Comparison of ENCODE assay signal across 27 cellular contexts in the genomic region with DNA sequence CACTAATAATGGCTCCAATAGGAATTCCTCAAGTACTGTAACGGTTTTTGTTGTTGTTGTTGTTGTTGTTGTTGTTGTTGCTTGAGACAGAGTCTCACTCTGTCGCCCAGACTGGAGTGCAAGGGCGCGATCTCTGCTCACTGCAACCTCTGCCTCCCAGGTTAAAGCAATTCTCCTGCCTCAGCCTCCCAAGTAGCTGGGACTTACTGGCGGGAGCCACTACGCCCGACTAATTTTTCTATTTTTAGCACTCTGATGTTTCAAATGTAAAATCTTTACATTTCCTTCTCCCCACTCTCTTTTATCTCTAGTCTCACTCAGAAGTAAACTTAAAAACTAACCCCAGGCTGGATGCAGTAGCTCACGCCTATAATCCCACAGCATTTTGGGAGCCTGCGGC.
"Had no signal": no experiment of that assay in that cellular context is flagged by ENCODE, and none has a peak within 500 bp of the region (broad histone marks: within the 10 kb centered on the region; RNA-seq: fewer than 3 reads in every experiment).

No MANE protein-coding gene starts in this region.

- H3K27me3 Mint-ChIP-seq: activated CD4-positive, alpha-beta T cell treated with anti-CD3 and anti-CD28 coated beads for 36 hours; activated naive CD4-positive, alpha-beta T cell treated with anti-CD3 and anti-CD28 coated beads, Interleukin-2, amount 10 ng/mL, durations not matched to agents 7 days and 5 days; progenitor cell of endocrine pancreas had no signal

- H3K36me3 ChIP-seq: brain microvascular endothelial cell, ovary, vagina had no signal

- H3K27ac ChIP-seq: brain microvascular endothelial cell, left lung, ovary, skin epidermis, testis, upper lobe of left lung, vagina had no signal

- H3K4me1 ChIP-seq: testis had no signal

- H3K27ac Mint-ChIP-seq: activated CD4-positive, alpha-beta T cell treated with anti-CD3 and anti-CD28 coated beads for 36 hours; activated CD8-positive, alpha-beta T cell treated with anti-CD3 and anti-CD28 coated beads, Interleukin-2, amount 10 ng/mL, durations not matched to agents 7 days and 5 days; activated naive CD4-positive, alpha-beta T cell treated with anti-CD3 and anti-CD28 coated beads, Interleukin-2, amount 10 ng/mL, durations not matched to agents 7 days and 5 days; activated T-helper 1 cell treated with anti-CD3 and anti-CD28 coated beads, Interleukin-12 subunit alpha, Interleukin-12 subunit beta, Interleukin-2, Interleukin-4 antibody, amounts not matched to agents 30 ng/mL and 10 ng/mL and 1 ng/mL, durations not matched to agents 14 hours and 24 hours and 36 hours; nephron; progenitor cell of endocrine pancreas; T-helper 2 cell treated with Interferon-gamma antibody and Interleukin-4, amounts not matched to agents 5 μg/mL and 100 μg/mL, for 36 hours had no signal

- H3K9me3 ChIP-seq: left lung, ovary, testis, upper lobe of left lung, vagina had no signal

- H3K4me3 Mint-ChIP-seq: activated CD4-positive, alpha-beta T cell treated with anti-CD3 and anti-CD28 coated beads for 36 hours; activated CD8-positive, alpha-beta T cell treated with anti-CD3 and anti-CD28 coated beads, Interleukin-2, amount 10 ng/mL, durations not matched to agents 7 days and 5 days; activated naive CD4-positive, alpha-beta T cell treated with anti-CD3 and anti-CD28 coated beads, Interleukin-2, amount 10 ng/mL, durations not matched to agents 7 days and 5 days; activated T-helper 1 cell treated with anti-CD3 and anti-CD28 coated beads, Interleukin-12 subunit alpha, Interleukin-12 subunit beta, Interleukin-2, Interleukin-4 antibody, amounts not matched to agents 30 ng/mL and 10 ng/mL and 1 ng/mL, durations not matched to agents 14 hours and 24 hours and 36 hours; nephron; T-helper 2 cell treated with Interferon-gamma antibody and Interleukin-4, amounts not matched to agents 5 μg/mL and 100 μg/mL, for 36 hours had no signal

- ATAC-seq: activated CD4-positive, alpha-beta T cell treated with anti-CD3 and anti-CD28 coated beads for 36 hours; activated CD8-positive, alpha-beta T cell treated with anti-CD3 and anti-CD28 coated beads, Interleukin-2, amount 10 ng/mL, durations not matched to agents 7 days and 5 days; esophagus mucosa; left lung; sciatic nerve; stimulated activated naive CD8-positive, alpha-beta T cell treated with anti-CD3 and anti-CD28 coated beads, Interleukin-15, Interleukin-2, amounts not matched to agents 100 U/mL and 50 U/mL, for 24 hours had no signal

- H3K9me3 Mint-ChIP-seq: activated naive CD4-positive, alpha-beta T cell treated with anti-CD3 and anti-CD28 coated beads, Interleukin-2, amount 10 ng/mL, durations not matched to agents 7 days and 5 days; activated T-helper 1 cell treated with anti-CD3 and anti-CD28 coated beads, Interleukin-12 subunit alpha, Interleukin-12 subunit beta, Interleukin-2, Interleukin-4 antibody, amounts not matched to agents 30 ng/mL and 10 ng/mL and 1 ng/mL, durations not matched to agents 14 hours and 24 hours and 36 hours; T-helper 2 cell treated with Interferon-gamma antibody and Interleukin-4, amounts not matched to agents 5 μg/mL and 100 μg/mL, for 36 hours had no signal

- H3K27me3 ChIP-seq: brain microvascular endothelial cell, left lung, ovary, testis, upper lobe of left lung, vagina had no signal

- H3K4me3 ChIP-seq: left lung, lung, ovary, skin epidermis, testis, upper lobe of left lung, vagina had no signal

- DNase-seq: activated CD4-positive, alpha-beta T cell treated with anti-CD3 and anti-CD28 coated beads for 36 hours; activated CD4-positive, CD25-positive, alpha-beta regulatory T cell; activated CD8-positive, alpha-beta T cell treated with anti-CD3 and anti-CD28 coated beads, Interleukin-2, amount 10 ng/mL, durations not matched to agents 7 days and 5 days; activated gamma-delta T cell; activated naive CD4-positive, alpha-beta T cell treated with anti-CD3 and anti-CD28 coated beads, Interleukin-2, amount 10 ng/mL, durations not matched to agents 7 days and 5 days; activated T-cell treated with anti-CD3 and anti-CD28 coated beads, Interleukin-2, amount 50 U/mL, for 1 hour; amniotic stem cell; brain microvascular endothelial cell; foreskin fibroblast; head of caudate nucleus; hippocampal formation; left lung; ovary; stimulated activated CD4-positive, alpha-beta T cell treated with anti-CD3 and anti-CD28 coated beads, Interleukin-12 subunit alpha, Interleukin-12 subunit beta, amount 100 ng/mL, for 4 hours; stimulated activated CD4-positive, alpha-beta T cell treated with anti-CD3 and anti-CD28 coated beads, Interleukin-4, amount 100 ng/mL, for 1 hour; stimulated activated naive CD8-positive, alpha-beta T cell treated with anti-CD3 and anti-CD28 coated beads, Interleukin-15, Interleukin-2, amounts not matched to agents 100 U/mL and 50 U/mL, for 24 hours; testis; upper lobe of left lung had no signal
